ENCODE assay signal across 8 cellular contexts in genomic region chr7:50416509-50417299, GRCh38. TPM values are rescaled to one million over a fixed set of nuclear protein-coding genes. Genes with fewer than 3 reads are reported as not detected.
A peak's percentile ranks its signal among the peaks of the same experiment; 100 is the strongest.
DNase-seq lines count a peak whose midpoint lies in the region; ATAC-seq and TF ChIP-seq lines count a peak whose summit lies in the region.

No MANE protein-coding gene starts in this region.

- no peak for TF ChIP-seq POLR2A in lower leg skin (IDR thresholded peaks at IDR 0.05)

- no peaks in the 10 kb centered on the region for H3K9me3 ChIP-seq in MG63

- peak overlapping the region; percentile 70 for H3K4me3 Mint-ChIP-seq in activated naive CD4-positive, alpha-beta T cell treated with anti-CD3 and anti-CD28 coated beads, Interleukin-2, amount 10 ng/mL, durations not matched to agents 7 days and 5 days

- WGBS in lower leg skin, 2 donors, result 48 to 54% methylated on average over 7 of the region's 7 CpGs

- no peak for DNase-seq in activated naive CD4-positive, alpha-beta T cell treated with anti-CD3 and anti-CD28 coated beads, Interleukin-2, amount 10 ng/mL, durations not matched to agents 7 days and 5 days
- DNase-seq in activated naive CD4-positive, alpha-beta T cell treated with anti-CD3 and anti-CD28 coated beads, Interleukin-2, amount 50 U/mL, for 16 hours, result no peak
- DNase-seq in SKM-1 treated with dmso at 0.1 percent for 144 hours (lab: John Stamatoyannopoulos, UW; ENCODE audit: unreplicated experiment), result peak; percentile 69
- DNase-seq in sciatic nerve (ENCODE audit: low spot score), result no peak
- DNase-seq in MG63, result no peak
- DNase-seq in activated effector memory CD4-positive, alpha-beta T cell treated with Interleukin-2 at 50 U/mL for 16 hours, result no peak
- no peak for DNase-seq in lower leg skin (ENCODE audit: low spot score in 2 of 2)

- CTCF ChIA-PET in activated naive CD4-positive, alpha-beta T cell treated with anti-CD3 and anti-CD28 coated beads, Interleukin-2, amount 10 ng/mL, durations not matched to agents 7 days and 5 days (lab: Charles Lee), result interaction anchor here (0.6 to 9.2 kb wide), 29 partner anchors 12 to 323 kb away, joined by 3 to 117 read pairs (median 7); partner anchors contain the start of genes IKZF1 and ZPBP

- H3K36me3 Mint-ChIP-seq in activated naive CD4-positive, alpha-beta T cell treated with anti-CD3 and anti-CD28 coated beads, Interleukin-2, amount 10 ng/mL, durations not matched to agents 7 days and 5 days, result no peaks in the 10 kb centered on the region

- peaks cover 13% of the 10 kb centered on the region for H3K27me3 Mint-ChIP-seq in activated naive CD4-positive, alpha-beta T cell treated with anti-CD3 and anti-CD28 coated beads, Interleukin-2, amount 10 ng/mL, durations not matched to agents 7 days and 5 days

- ATAC-seq in HG03039 (IDR thresholded peaks at IDR 0.05; ENCODE audit: unreplicated experiment) (peak; percentile 75), sciatic nerve (peak; percentile 61)

- no peaks in the 10 kb centered on the region for H3K9me3 Mint-ChIP-seq in activated naive CD4-positive, alpha-beta T cell treated with anti-CD3 and anti-CD28 coated beads, Interleukin-2, amount 10 ng/mL, durations not matched to agents 7 days and 5 days

- no peaks in the 10 kb centered on the region for H3K36me3 ChIP-seq in MG63

- intact Hi-C loops in sciatic nerve (cut with DNase I) (loop anchor here (10.0 kb wide), 1 partner anchor 212 kb away; no protein-coding TSS in a partner anchor), lower leg skin (cut with DNase I; ENCODE audit: low total_unique reads) (loop anchor here (10.0 kb wide), 1 partner anchor 272 kb away; no protein-coding TSS in a partner anchor)

- H3K4me1 Mint-ChIP-seq in activated naive CD4-positive, alpha-beta T cell treated with anti-CD3 and anti-CD28 coated beads, Interleukin-2, amount 10 ng/mL, durations not matched to agents 7 days and 5 days, result peaks cover 39% of the 10 kb centered on the region

- no peaks in the 10 kb centered on the region for H3K27me3 ChIP-seq in MG63

- no peak for TF ChIP-seq CTCF in lower leg skin (IDR thresholded peaks at IDR 0.05)

- H3K4me3 ChIP-seq in MG63, result no peak overlapping the region
- H3K4me3 ChIP-seq in lower leg skin (ENCODE audit: low read depth, poor library complexity, severe bottlenecking), result no peak overlapping the region

- peak overlapping the region; percentile 68 for H3K27ac Mint-ChIP-seq in activated naive CD4-positive, alpha-beta T cell treated with anti-CD3 and anti-CD28 coated beads, Interleukin-2, amount 10 ng/mL, durations not matched to agents 7 days and 5 days

RNA-seq across cellular contexts. Expression of gene FIGNL1, which starts 33.4 kb away (rescaled TPM):
- 8.5 TPM for total RNA-seq in sciatic nerve
- 11.5 and 16.4 TPM in 2 replicates for total RNA-seq in MG63 (2014; rRNA removed; shearing (Covaris generic); ENCODE audit: low replicate concordance)
- total RNA-seq in lower leg skin, result 10 to 100 TPM in 1 of 4 donors, 1 to 10 TPM in 3; 4.5 to 14.0 (median 9.0) TPM
